ENCODE assay signal across 24 cellular contexts in genomic region chr6:144586986-144587385, GRCh38.
DNase-seq lines count a peak whose midpoint lies in the region; ATAC-seq and TF ChIP-seq lines count a peak whose summit lies in the region.
"Had no signal": no experiment of that assay in that cellular context is flagged by ENCODE, and none has a peak within 500 bp of the region (broad histone marks: within the 10 kb centered on the region; RNA-seq: fewer than 3 reads in every experiment).

No MANE protein-coding gene starts in this region.

- H3K9me3 Mint-ChIP-seq in WTC11, result no peaks in the 10 kb centered on the region
- H3K9me3 Mint-ChIP-seq: activated CD8-positive, alpha-beta T cell treated with anti-CD3 and anti-CD28 coated beads for 36 hours; naive B cell; T-cell had no signal

- H3K27me3 ChIP-seq in osteoblast (ENCODE audit: insufficient read depth, low read length), result no peaks in the 10 kb centered on the region
- no peaks in the 10 kb centered on the region for H3K27me3 ChIP-seq in mammary epithelial cell (ENCODE audit: insufficient read depth, low read length)
- H3K27me3 ChIP-seq: adrenal gland, BE2C, brain microvascular endothelial cell, ovary, stomach, tibial nerve had no signal

- no peaks in the 10 kb centered on the region for H3K27me3 Mint-ChIP-seq in WTC11 (ENCODE audit: low read depth)
- H3K27me3 Mint-ChIP-seq: activated CD8-positive, alpha-beta T cell treated with anti-CD3 and anti-CD28 coated beads for 36 hours; naive B cell; T-cell had no signal

- in situ Hi-C loops in mammary epithelial cell (cut with MboI; ENCODE audit: low sequenced_read_pairs in 2 of 2), result loop anchor here (10.0 to 25.0 kb wide), 6 partner anchors 348 to 1050 kb away; no protein-coding TSS in a partner anchor

- peaks cover 16% of the 10 kb centered on the region for H3K36me3 Mint-ChIP-seq in WTC11

- H3K79me2 ChIP-seq in osteoblast (ENCODE audit: insufficient read depth, low read length), result peaks cover 3% of the 10 kb centered on the region
- H3K79me2 ChIP-seq in mammary epithelial cell (ENCODE audit: insufficient read depth, low read length), result no peaks in the 10 kb centered on the region

- H3K4me1 Mint-ChIP-seq in WTC11, result peaks cover 61% of the 10 kb centered on the region

- H3K36me3 ChIP-seq in osteoblast (ENCODE audit: insufficient read depth, low read length) (peaks cover 5% of the 10 kb centered on the region), mammary epithelial cell (ENCODE audit: insufficient read depth, low read length) (no peaks in the 10 kb centered on the region)
- H3K36me3 ChIP-seq: adrenal gland, BE2C, brain microvascular endothelial cell, ovary had no signal

- 71% methylated on average over 3 of the region's 3 CpGs for WGBS in mammary epithelial cell (ENCODE audit: low coverage, missing lambda C conversion rate)

- no TSS peak for BruUV-seq in mammary epithelial cell (replicated peaks; lab: Mats Ljungman, UMichigan)

- DNase-seq in NCI-H2107 treated with DMSO at 0.1 percent for 48 hours (lab: John Stamatoyannopoulos, UW; ENCODE audit: unreplicated experiment) (peak; percentile 57), NCI-H2107 (lab: John Stamatoyannopoulos, UW) (no peak), WTC11 (ENCODE audit: low spot score) (no peak), osteoblast (ENCODE audit: insufficient read length, low spot score, missing footprints) (peak; percentile 30), GOT3 (lab: John Stamatoyannopoulos, UW) (no peak), mammary epithelial cell (no peak), ureter (ENCODE audit: low spot score) (no peak)
- DNase-seq: activated CD4-positive, CD25-positive, alpha-beta regulatory T cell treated with anti-CD3 and anti-CD28 coated beads, Interleukin-2, amount 50 U/mL, for 72 hours; activated CD8-positive, alpha-beta T cell treated with anti-CD3 and anti-CD28 coated beads for 36 hours; activated naive CD4-positive, alpha-beta T cell; activated T-cell treated with anti-CD3 and anti-CD28 coated beads for 4 hours; adrenal gland; BE2C; brain microvascular endothelial cell; kidney glomerular epithelial cell; naive B cell; ovary; right cardiac atrium; Right ventricle myocardium superior; stimulated activated CD4-positive, alpha-beta T cell treated with anti-CD3 and anti-CD28 coated beads, Interleukin-12 subunit alpha, Interleukin-12 subunit beta, amount 100 ng/mL, for 4 hours; stomach; T-cell had no signal

- H3K27ac ChIP-seq in osteoblast (ENCODE audit: low read depth, low read length) (peak overlapping the region; percentile 10), mammary epithelial cell (ENCODE audit: insufficient read depth, low read depth, low read length) (no peak overlapping the region)
- H3K27ac ChIP-seq: adrenal gland, brain microvascular endothelial cell, ovary, stomach, tibial nerve had no signal

- H3K27ac Mint-ChIP-seq in WTC11, result peak overlapping the region; percentile 79
- H3K27ac Mint-ChIP-seq: activated CD8-positive, alpha-beta T cell treated with anti-CD3 and anti-CD28 coated beads for 36 hours; T-cell had no signal

- intact Hi-C loops in mammary epithelial cell (cut with micrococcal nuclease), result no loop called here

- H3K4me3 ChIP-seq in osteoblast (ENCODE audit: insufficient read depth, low read length) (no peak overlapping the region), mammary epithelial cell (replicated peaks in 1 of 3; ENCODE audit: insufficient read depth in 1 of 3, low read depth in 2 of 3, low read length in 3 of 3) (no peak overlapping the region)
- H3K4me3 ChIP-seq: adrenal gland, ovary, stomach, tibial nerve had no signal

- H4K20me1 ChIP-seq in osteoblast (ENCODE audit: insufficient read depth, low read length) (no peaks in the 10 kb centered on the region), mammary epithelial cell (ENCODE audit: insufficient read depth, low read length) (no peaks in the 10 kb centered on the region)

- POLR2A ChIA-PET in WTC11 (lab: Charles Lee), result no interaction called here

- TF ChIP-seq CTCF in WTC11 (IDR thresholded peaks at IDR 0.05) (no peak), osteoblast (IDR thresholded peaks at IDR 0.05; ENCODE audit: extremely low read depth, low read depth, low read length) (no peak), mammary epithelial cell (conservative IDR thresholded peaks at IDR 0.05 in 1 of 2, IDR thresholded peaks at IDR 0.05 in 1 of 2; ENCODE audit: extremely low read depth in 1 of 2, insufficient read depth in 1 of 2, low read depth in 1 of 2, low read length in 2 of 2) (no peak)

- H3K4me3 Mint-ChIP-seq in WTC11, result no peak overlapping the region
- H3K4me3 Mint-ChIP-seq: activated CD8-positive, alpha-beta T cell treated with anti-CD3 and anti-CD28 coated beads for 36 hours; T-cell had no signal

- no peak overlapping the region for H3K9ac ChIP-seq in mammary epithelial cell (ENCODE audit: insufficient read depth, low read length)

- no peaks in the 10 kb centered on the region for H3K9me3 ChIP-seq in osteoblast (ENCODE audit: low read depth, low read length)
- H3K9me3 ChIP-seq in mammary epithelial cell (replicated peaks; ENCODE audit: insufficient read depth, low read length), result no peaks in the 10 kb centered on the region
- H3K9me3 ChIP-seq: adrenal gland, BE2C, ovary, stomach, tibial nerve had no signal

- no peak overlapping the region for H3K4me2 ChIP-seq in osteoblast (ENCODE audit: insufficient read depth, low read length)
- no peak overlapping the region for H3K4me2 ChIP-seq in mammary epithelial cell (ENCODE audit: insufficient read depth, low read depth, low read length)

- H3K4me1 ChIP-seq in osteoblast (ENCODE audit: insufficient read depth, low read length), result peaks cover 22% of the 10 kb centered on the region
- no peaks in the 10 kb centered on the region for H3K4me1 ChIP-seq in mammary epithelial cell (ENCODE audit: insufficient read depth, low read length)

- ATAC-seq in HG03521 (IDR thresholded peaks at IDR 0.05; ENCODE audit: unreplicated experiment), result peak; percentile 25
- ATAC-seq in WTC11, result peak; percentile 51; the same call in 1 of the 2 replicates
- ATAC-seq: activated CD8-positive, alpha-beta T cell treated with anti-CD3 and anti-CD28 coated beads for 36 hours; right cardiac atrium; T-cell had no signal

- dilution Hi-C loops in mammary epithelial cell (cut with HindIII; ENCODE audit: low sequenced_read_pairs), result no loop called here

- CTCF ChIA-PET in WTC11 (lab: Charles Lee), result interaction anchor here (1.1 kb wide), 1 partner anchor 441 kb away, joined by 3 read pairs; no protein-coding TSS in a partner anchor
- CTCF ChIA-PET in mammary epithelial cell (lab: Charles Lee; ENCODE audit: low non-redundant PET), result no interaction called here

- no peak overlapping the region for H2AFZ ChIP-seq in osteoblast (ENCODE audit: low read length)
- H2AFZ ChIP-seq in mammary epithelial cell (ENCODE audit: low read depth, low read length), result no peak overlapping the region

TF ChIP-seq in WTC11, 78 proteins besides CTCF, POLR2A, EP300 and RAD21 (continues in another document):
- TF ChIP-seq ZNF219 (CRISPR knock-in tag; IDR thresholded peaks at IDR 0.05; ENCODE audit: borderline replicate concordance) (no peak), E2F1 (CRISPR knock-in tag; IDR thresholded peaks at IDR 0.05) (no peak), IRF2 (CRISPR knock-in tag; IDR thresholded peaks at IDR 0.05; ENCODE audit: borderline replicate concordance, low read depth) (no peak), NFYB (CRISPR knock-in tag; conservative IDR thresholded peaks at IDR 0.05; ENCODE audit: low read depth) (no peak), ETV6 (CRISPR knock-in tag; IDR thresholded peaks at IDR 0.05) (no peak), CBFB (CRISPR knock-in tag; IDR thresholded peaks at IDR 0.05; ENCODE audit: low read depth) (no peak), ZSCAN18 (CRISPR knock-in tag; IDR thresholded peaks at IDR 0.05) (no peak), ATF1 (CRISPR knock-in tag; IDR thresholded peaks at IDR 0.05) (no peak)

Comparison
In these comparisons a context has a peak if more than half of its experiments do, and no peak if none do; other contexts are left out.
1. DNase-seq: peak in NCI-H2107 treated with DMSO at 0.1 percent for 48 hours (single experiment) and osteoblast (single experiment); none in NCI-H2107 (single experiment), WTC11 (single experiment), GOT3 (single experiment), mammary epithelial cell (single experiment) and ureter (single experiment).